8 cellular contexts compared by ENCODE assay signal in the genomic region with DNA sequence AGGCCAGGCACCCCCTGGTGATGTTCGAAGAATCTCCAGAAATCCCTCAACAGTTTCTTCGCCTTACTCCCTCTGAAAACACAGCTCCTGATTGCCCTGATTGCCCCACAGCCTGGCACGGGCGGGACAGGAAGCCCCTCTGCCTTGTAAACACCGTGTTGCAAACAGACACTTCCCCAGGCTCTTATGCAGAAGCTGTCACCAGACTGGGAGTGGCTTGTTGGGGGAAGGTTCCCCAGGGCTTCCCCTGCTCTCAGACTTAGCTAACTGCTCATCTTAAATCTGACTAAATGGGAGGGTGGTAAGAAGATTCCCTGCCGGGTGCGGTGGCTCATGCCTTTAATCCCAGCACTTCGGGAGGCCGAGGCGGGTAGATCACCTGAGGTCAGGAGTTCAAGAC. TPM values are rescaled to one million over a fixed set of nuclear protein-coding genes. Genes with fewer than 3 reads are reported as not detected.
A peak's percentile ranks its signal among the peaks of the same experiment; 100 is the strongest.
DNase-seq lines count a peak whose midpoint lies in the region; ATAC-seq and TF ChIP-seq lines count a peak whose summit lies in the region.

No MANE protein-coding gene starts in this region.

- DNase-seq in SKM-1 treated with dmso at 0.1 percent for 144 hours (lab: John Stamatoyannopoulos, UW; ENCODE audit: unreplicated experiment) (peak; percentile 66), NCI-H2081 (lab: John Stamatoyannopoulos, UW) (no peak), NCI-H510A treated with DMSO at 0.1 percent for 48 hours (lab: John Stamatoyannopoulos, UW) (no peak), chondrocyte (ENCODE audit: low spot score) (no peak), NCI-H1092 treated with DMSO at 0.1 percent for 48 hours (lab: John Stamatoyannopoulos, UW) (no peak)
- DNase-seq in activated naive CD4-positive, alpha-beta T cell treated with anti-CD3 and anti-CD28 coated beads, Interleukin-2, amount 50 U/mL, for 16 hours = peak; percentile 68
- peak; percentile 65 to 91 (median 81) for DNase-seq in naive thymus-derived CD8-positive, alpha-beta T cell

- H3K4me1 Mint-ChIP-seq in naive thymus-derived CD8-positive, alpha-beta T cell = peaks cover 55 to 99% (median 94%) of the 10 kb centered on the region in 4 donors
- H3K4me1 Mint-ChIP-seq in chondrocyte (ENCODE audit: low read depth) = no peaks in the 10 kb centered on the region

- H3K27me3 Mint-ChIP-seq in naive thymus-derived CD8-positive, alpha-beta T cell = no peaks in the 10 kb centered on the region
- peaks cover 41% of the 10 kb centered on the region for H3K27me3 Mint-ChIP-seq in chondrocyte (ENCODE audit: low read depth)

- H3K36me3 Mint-ChIP-seq in naive thymus-derived CD8-positive, alpha-beta T cell = peaks cover 14 to 55% (median 42%) of the 10 kb centered on the region in 3 donors
- peaks cover 3% of the 10 kb centered on the region for H3K36me3 Mint-ChIP-seq in chondrocyte (ENCODE audit: low read depth)

- peak; percentile 56 for ATAC-seq in GM19463 (IDR thresholded peaks at IDR 0.05; ENCODE audit: unreplicated experiment)
- peak; percentile 93 to 98 for ATAC-seq in naive thymus-derived CD8-positive, alpha-beta T cell

- H3K9me3 Mint-ChIP-seq in naive thymus-derived CD8-positive, alpha-beta T cell = peaks cover 0 to 9% (median 3%) of the 10 kb centered on the region in 9 donors
- peaks cover 3% of the 10 kb centered on the region for H3K9me3 Mint-ChIP-seq in chondrocyte (ENCODE audit: low read depth)

- POLR2A ChIA-PET in naive thymus-derived CD8-positive, alpha-beta T cell (lab: Charles Lee) = interaction anchor here (0.5 to 17.1 kb wide), 7 partner anchors 10 to 1914 kb away, joined by 3 to 279 read pairs (median 7); a partner anchor contains a TSS

- TF ChIP-seq CTCF in chondrocyte (IDR thresholded peaks at IDR 0.05) = no peak

- H3K27ac Mint-ChIP-seq in naive thymus-derived CD8-positive, alpha-beta T cell = peak overlapping the region; percentile 92 to 100 (median 98)
- H3K27ac Mint-ChIP-seq in chondrocyte (ENCODE audit: unreplicated experiment) = no peak overlapping the region

- peak overlapping the region; percentile 72 to 93 (median 87) for H3K4me3 Mint-ChIP-seq in naive thymus-derived CD8-positive, alpha-beta T cell
- no peak overlapping the region for H3K4me3 Mint-ChIP-seq in chondrocyte (ENCODE audit: unreplicated experiment)

RNA-seq across cellular contexts. Expression of a gene that starts 11.2 kb away (rescaled TPM):
- total RNA-seq in naive thymus-derived CD8-positive, alpha-beta T cell = 100 to 1,000 TPM in 1 of 2 experiments, 10 to 100 TPM in 1; 94.1 to 104 TPM
- 10 to 100 TPM; 20.0 to 44.0 (median 25.8) TPM for polyA plus RNA-seq in naive thymus-derived CD8-positive, alpha-beta T cell
- total RNA-seq in chondrocyte = 0.08 TPM in 1 of 3 replicates, not detected in the others

Comparison
In these comparisons a context has a peak if more than half of its experiments do, and no peak if none do; other contexts are left out.
1. DNase-seq: peak in SKM-1 treated with dmso at 0.1 percent for 144 hours (single experiment), activated naive CD4-positive, alpha-beta T cell treated with anti-CD3 and anti-CD28 coated beads, Interleukin-2, amount 50 U/mL, for 16 hours (single experiment) and naive thymus-derived CD8-positive, alpha-beta T cell (10 of 10); none in NCI-H2081 (0 of 2), NCI-H510A treated with DMSO at 0.1 percent for 48 hours (single experiment), chondrocyte (single experiment) and NCI-H1092 treated with DMSO at 0.1 percent for 48 hours (single experiment).
2. RNA of a gene that starts 11.2 kb away (total RNA-seq): 94.1 to 104 TPM in naive thymus-derived CD8-positive, alpha-beta T cell; 0.08 TPM in chondrocyte; every median in the first group is over 10 times any median in the second.